Comparison of ENCODE assay signal across 5 cellular contexts in genomic region chr5:168096525-168096924, GRCh38.
"Had no signal": no experiment of that assay in that cellular context is flagged by ENCODE, and none has a peak within 500 bp of the region (broad histone marks: within the 10 kb centered on the region; RNA-seq: fewer than 3 reads in every experiment).

No MANE protein-coding gene starts in this region.

- H3K4me3 ChIP-seq: GM23338, K562 had no signal

- H3K27ac Mint-ChIP-seq: GM23338, H9 had no signal

- ATAC-seq: GM23338, K562 had no signal

- H3K4me3 Mint-ChIP-seq: GM23338, H9 had no signal

- H3K4me1 Mint-ChIP-seq: GM23338, H9 had no signal

- H3K9me3 Mint-ChIP-seq: H9 had no signal

- DNase-seq: H9, HCEC 1CT, IMR-90 had no signal
